In the genomic region with DNA sequence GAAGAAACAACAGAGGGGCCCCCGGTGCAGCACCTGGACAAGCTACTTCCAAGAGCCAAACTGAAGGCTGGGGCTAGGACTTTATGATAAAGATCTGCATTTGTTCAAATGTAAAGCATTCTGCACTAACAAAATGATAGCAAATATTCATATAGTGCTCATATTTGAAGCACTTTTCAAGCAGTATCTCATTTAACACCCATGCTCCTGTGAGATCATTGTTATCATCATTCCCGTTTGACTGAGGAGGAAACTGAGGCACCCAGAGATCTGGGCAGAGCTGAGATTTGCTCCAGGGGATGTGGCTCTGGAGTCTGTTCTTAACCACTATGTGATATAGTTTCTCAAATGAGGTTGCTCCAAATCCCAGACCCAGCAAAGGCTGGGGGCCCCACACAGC, we compare ENCODE assay signal across 8 cellular contexts. TPM values are rescaled to one million over a fixed set of nuclear protein-coding genes. Genes with fewer than 3 reads are reported as not detected.
"Had no signal": no experiment of that assay in that cellular context is flagged by ENCODE, and none has a peak within 500 bp of the region (broad histone marks: within the 10 kb centered on the region; RNA-seq: fewer than 3 reads in every experiment).

No MANE protein-coding gene starts in this region.

- H3K9me3 ChIP-seq: HAP-1 had no signal

- H3K36me3 ChIP-seq: HAP-1 had no signal

- H3K4me3 ChIP-seq: GM23248, HAP-1, K562 had no signal

- ATAC-seq: HCT116, K562 had no signal

- H3K27ac ChIP-seq: GM23248 had no signal

- DNase-seq: GM23248, GOT3, H7, IMR-90, KG1 had no signal

- H2AFZ ChIP-seq: GM23248 had no signal

- H3K9ac ChIP-seq: GM23248 had no signal

RNA-seq across cellular contexts. Expression of a gene that starts 9.8 kb away (rescaled TPM):
- total RNA-seq: K562 had no signal
